In the genomic region with DNA sequence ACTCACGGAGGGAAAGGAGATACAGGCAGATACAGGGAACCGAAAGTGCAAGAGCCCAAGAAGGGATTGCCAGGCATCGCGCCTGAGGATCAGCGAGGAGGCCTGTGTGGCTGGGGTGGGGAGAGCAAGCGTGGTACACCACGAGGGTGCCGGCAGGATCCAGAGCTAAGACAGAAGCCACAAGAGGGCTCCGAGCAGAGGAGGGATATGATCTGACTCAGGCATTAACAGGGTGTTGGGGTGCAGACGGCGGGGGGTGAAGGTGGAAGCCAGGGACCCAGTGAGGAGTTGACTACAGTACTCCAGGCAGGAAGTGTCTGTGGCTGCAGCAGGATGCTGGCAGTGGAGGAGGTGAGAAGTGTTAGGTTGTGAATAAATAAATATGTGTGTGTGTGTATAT, we compare ENCODE assay signal across 10 cellular contexts. TPM values are rescaled to one million over a fixed set of nuclear protein-coding genes. Genes with fewer than 3 reads are reported as not detected.
DNase-seq lines count a peak whose midpoint lies in the region; ATAC-seq and TF ChIP-seq lines count a peak whose summit lies in the region.
"Had no signal": no experiment of that assay in that cellular context is flagged by ENCODE, and none has a peak within 500 bp of the region (broad histone marks: within the 10 kb centered on the region; RNA-seq: fewer than 3 reads in every experiment).

No MANE protein-coding gene starts in this region.

- TF ChIP-seq CTCF in transverse colon (IDR thresholded peaks at IDR 0.05) (no peak), lower lobe of right lung (IDR thresholded peaks at IDR 0.05) (no peak)

- H3K36me3 ChIP-seq in transverse colon (peaks cover 0 to 8% (median 0%) of the 10 kb centered on the region in 4 donors), lower lobe of right lung (peaks cover 34% of the 10 kb centered on the region)

- H3K27me3 ChIP-seq in transverse colon (no peaks in the 10 kb centered on the region), lower lobe of right lung (ENCODE audit: low read depth) (no peaks in the 10 kb centered on the region)

- in situ Hi-C loops in transverse colon (cut with MboI; ENCODE audit: low pct_ligation_motif_present in 1 of 4, low pct_unique_long_range_greater_than_20kb in 1 of 4, low sequenced_read_pairs in 3 of 4), result no loop called here

- H3K36me3 Mint-ChIP-seq in activated CD8-positive, alpha-beta memory T cell treated with anti-CD3 and anti-CD28 coated beads, Interleukin-2, amount 10 ng/mL, durations not matched to agents 7 days and 5 days, result peaks cover 28% of the 10 kb centered on the region
- peaks cover 35% of the 10 kb centered on the region for H3K36me3 Mint-ChIP-seq in central memory CD8-positive, alpha-beta T cell (ENCODE audit: insufficient read depth)

- no peak for TF ChIP-seq EP300 in transverse colon (IDR thresholded peaks at IDR 0.05; ENCODE audit: low read depth)

- peak; percentile 84 for ATAC-seq in activated CD8-positive, alpha-beta memory T cell treated with anti-CD3 and anti-CD28 coated beads, Interleukin-2, amount 10 ng/mL, durations not matched to agents 7 days and 5 days
- ATAC-seq in central memory CD8-positive, alpha-beta T cell (replicated peaks; ENCODE audit: extremely low read depth, poor library complexity, severe bottlenecking), result peak; percentile 98
- ATAC-seq in HG03469 (IDR thresholded peaks at IDR 0.05; ENCODE audit: unreplicated experiment) (no peak), HG02852 (IDR thresholded peaks at IDR 0.05; ENCODE audit: unreplicated experiment) (no peak), lower lobe of right lung (no peak)

- H3K9me3 ChIP-seq in transverse colon, result no peaks in the 10 kb centered on the region
- H3K9me3 ChIP-seq in lower lobe of right lung, result no peaks in the 10 kb centered on the region

- no peaks in the 10 kb centered on the region for H3K27me3 Mint-ChIP-seq in activated CD8-positive, alpha-beta memory T cell treated with anti-CD3 and anti-CD28 coated beads, Interleukin-2, amount 10 ng/mL, durations not matched to agents 7 days and 5 days
- no peaks in the 10 kb centered on the region for H3K27me3 Mint-ChIP-seq in central memory CD8-positive, alpha-beta T cell

- H3K4me1 ChIP-seq in transverse colon (peaks cover 4 to 22% (median 16%) of the 10 kb centered on the region in 4 donors), lower lobe of right lung (peaks cover 7% of the 10 kb centered on the region)

- peak overlapping the region; percentile 55 for H3K4me3 Mint-ChIP-seq in activated CD8-positive, alpha-beta memory T cell treated with anti-CD3 and anti-CD28 coated beads, Interleukin-2, amount 10 ng/mL, durations not matched to agents 7 days and 5 days
- H3K4me3 Mint-ChIP-seq in central memory CD8-positive, alpha-beta T cell, result peak overlapping the region; percentile 25

- H3K27ac ChIP-seq in transverse colon (no peak overlapping the region), lower lobe of right lung (no peak overlapping the region)

- no peaks in the 10 kb centered on the region for H3K9me3 Mint-ChIP-seq in activated CD8-positive, alpha-beta memory T cell treated with anti-CD3 and anti-CD28 coated beads, Interleukin-2, amount 10 ng/mL, durations not matched to agents 7 days and 5 days (ENCODE audit: low read depth)
- no peaks in the 10 kb centered on the region for H3K9me3 Mint-ChIP-seq in central memory CD8-positive, alpha-beta T cell

- DNase-seq in stimulated activated CD4-positive, alpha-beta T cell treated with anti-CD3 and anti-CD28 coated beads, Interleukin-1b, Interleukin-23, amount 100 ng/mL, for 48 hours, result peak; percentile 35
- no peak for DNase-seq in stimulated activated CD4-positive, alpha-beta T cell treated with anti-CD3 and anti-CD28 coated beads, Interleukin-2, amount 100 ng/mL, for 48 hours
- DNase-seq in activated CD8-positive, alpha-beta memory T cell treated with anti-CD3 and anti-CD28 coated beads, Interleukin-2, amount 10 ng/mL, durations not matched to agents 7 days and 5 days, result peak; percentile 91
- DNase-seq in central memory CD8-positive, alpha-beta T cell (ENCODE audit: low spot score in 2 of 2), result peak; percentile 52 to 91
- no peak for DNase-seq in transverse colon
- DNase-seq in lower lobe of right lung, result no peak
- DNase-seq: ACHN, NCI-H510A treated with DMSO at 0.1 percent for 48 hours had no signal

- TF ChIP-seq POLR2A in transverse colon (IDR thresholded peaks at IDR 0.05), result no peak

- WGBS in transverse colon (ENCODE audit: low coverage in 1 of 2), 2 donors, result 77 to 90% methylated on average over 2 to 11 of the region's 11 CpGs

- no peak overlapping the region for H3K4me3 ChIP-seq in transverse colon
- H3K4me3 ChIP-seq in lower lobe of right lung, result no peak overlapping the region

- intact Hi-C loops in transverse colon (cut with DNase I; ENCODE audit: low total_unique reads), result no loop called here
- intact Hi-C loops in lower lobe of right lung (cut with DNase I), result no loop called here

- H3K4me1 Mint-ChIP-seq in activated CD8-positive, alpha-beta memory T cell treated with anti-CD3 and anti-CD28 coated beads, Interleukin-2, amount 10 ng/mL, durations not matched to agents 7 days and 5 days, result peaks cover 51% of the 10 kb centered on the region
- H3K4me1 Mint-ChIP-seq in central memory CD8-positive, alpha-beta T cell, result peaks cover 35% of the 10 kb centered on the region

- CTCF ChIA-PET in activated CD8-positive, alpha-beta memory T cell treated with anti-CD3 and anti-CD28 coated beads, Interleukin-2, amount 10 ng/mL, durations not matched to agents 7 days and 5 days (lab: Charles Lee), result interaction anchor here (0.9 to 1.4 kb wide), 9 partner anchors 9 to 184 kb away, joined by 3 to 9 read pairs (median 5); partner anchors contain the start of genes GEMIN7 and MARK4

- peak overlapping the region; percentile 92 for H3K27ac Mint-ChIP-seq in activated CD8-positive, alpha-beta memory T cell treated with anti-CD3 and anti-CD28 coated beads, Interleukin-2, amount 10 ng/mL, durations not matched to agents 7 days and 5 days
- H3K27ac Mint-ChIP-seq in central memory CD8-positive, alpha-beta T cell (ENCODE audit: low read depth), result peak overlapping the region; percentile 90

RNA-seq across cellular contexts. Expression of gene PPP1R37, which starts 5.4 kb away (rescaled TPM):
- total RNA-seq in activated CD8-positive, alpha-beta memory T cell treated with anti-CD3 and anti-CD28 coated beads, Interleukin-2, amount 10 ng/mL, durations not matched to agents 7 days and 5 days, result 10 to 100 TPM; 18.7 to 30.0 TPM
- total RNA-seq in transverse colon (10 to 100 TPM; 31.1 to 92.5 (median 45.2) TPM), lower lobe of right lung (29.1 TPM)

RNA-seq across cellular contexts. Expression of gene GEMIN7, which starts 8.5 kb away (rescaled TPM):
- total RNA-seq in activated CD8-positive, alpha-beta memory T cell treated with anti-CD3 and anti-CD28 coated beads, Interleukin-2, amount 10 ng/mL, durations not matched to agents 7 days and 5 days, result 10 to 100 TPM; 26.2 to 34.4 TPM
- total RNA-seq in transverse colon, result 10 to 100 TPM in 3 of 4 donors, 1 to 10 TPM in 1; 3.0 to 21.1 (median 15.9) TPM
- 16.1 TPM for total RNA-seq in lower lobe of right lung

RNA-seq across cellular contexts. Expression of gene ZNF296, which starts 11.3 kb away (rescaled TPM):
- 1 to 10 TPM; 5.3 to 9.5 TPM for total RNA-seq in activated CD8-positive, alpha-beta memory T cell treated with anti-CD3 and anti-CD28 coated beads, Interleukin-2, amount 10 ng/mL, durations not matched to agents 7 days and 5 days
- total RNA-seq in transverse colon (1 to 10 TPM in 3 of 4 donors, under 1 TPM in 1; 0.75 to 5.8 (median 3.5) TPM), lower lobe of right lung (1.7 TPM)

RNA-seq across cellular contexts. Expression of gene CLASRP, which starts 48.7 kb away (rescaled TPM):
- total RNA-seq in activated CD8-positive, alpha-beta memory T cell treated with anti-CD3 and anti-CD28 coated beads, Interleukin-2, amount 10 ng/mL, durations not matched to agents 7 days and 5 days, result 100 to 1,000 TPM; 114 to 121 TPM
- total RNA-seq in transverse colon (100 to 1,000 TPM in 2 of 4 donors, 10 to 100 TPM in 2; 82.6 to 382 (median 100) TPM), lower lobe of right lung (71.7 TPM)

Comparison
In these comparisons a context has a peak if more than half of its experiments do, and no peak if none do; other contexts are left out.
1. DNase-seq: peak in stimulated activated CD4-positive, alpha-beta T cell treated with anti-CD3 and anti-CD28 coated beads, Interleukin-1b, Interleukin-23, amount 100 ng/mL, for 48 hours (single experiment), activated CD8-positive, alpha-beta memory T cell treated with anti-CD3 and anti-CD28 coated beads, Interleukin-2, amount 10 ng/mL, durations not matched to agents 7 days and 5 days (single experiment) and central memory CD8-positive, alpha-beta T cell (2 of 2); none in stimulated activated CD4-positive, alpha-beta T cell treated with anti-CD3 and anti-CD28 coated beads, Interleukin-2, amount 100 ng/mL, for 48 hours (0 of 2), transverse colon (single experiment) and lower lobe of right lung (single experiment).
2. ATAC-seq: peak in activated CD8-positive, alpha-beta memory T cell treated with anti-CD3 and anti-CD28 coated beads, Interleukin-2, amount 10 ng/mL, durations not matched to agents 7 days and 5 days (single experiment) and central memory CD8-positive, alpha-beta T cell (single experiment); none in HG03469 (single experiment), HG02852 (single experiment) and lower lobe of right lung (0 of 2).